ENCODE assay signal across 30 cellular contexts in the genomic region with DNA sequence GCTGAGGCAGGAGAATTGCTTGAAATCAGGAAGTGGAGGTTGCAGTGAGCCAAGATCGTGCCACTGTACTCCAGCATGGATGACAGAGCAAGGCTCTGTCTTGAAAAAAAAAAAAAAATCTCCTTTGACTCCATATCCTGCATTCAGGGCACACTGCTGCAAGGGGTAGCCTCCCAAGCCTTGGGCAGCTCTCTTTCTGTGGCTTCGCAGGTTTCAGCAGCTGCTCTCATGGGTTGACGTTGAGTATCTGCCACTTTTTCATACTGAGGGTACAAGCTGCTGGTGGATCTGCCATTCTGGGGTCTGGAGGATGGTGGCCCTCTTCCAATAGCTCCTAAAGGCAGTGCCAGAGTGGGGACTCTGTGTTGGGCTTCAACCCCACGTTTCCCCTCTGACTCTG.
"Had no signal": no experiment of that assay in that cellular context is flagged by ENCODE, and none has a peak within 500 bp of the region (broad histone marks: within the 10 kb centered on the region; RNA-seq: fewer than 3 reads in every experiment).

No MANE protein-coding gene starts in this region.

- H3K4me3 ChIP-seq: MG63, Peyer's patch, SJSA1 had no signal

- H3K4me1 ChIP-seq: Peyer's patch, SJSA1 had no signal

- H3K9me2 ChIP-seq: SK-N-SH had no signal

- H3K4me2 ChIP-seq: SK-N-SH had no signal

- H3K27ac ChIP-seq: Peyer's patch, SJSA1 had no signal

- H3K9me3 ChIP-seq: MG63, Peyer's patch, SK-N-SH had no signal

- DNase-seq: Kasumi-1, MG63, NCI-H1048, NCI-H1092 treated with DMSO at 0.1 percent for 48 hours, NCI-H1105 treated with DMSO at 0.1 percent for 48 hours, NCI-H1417, NCI-H1436, NCI-H146, NCI-H1694, NCI-H187, NCI-H1930, NCI-H2029 treated with DMSO at 0.1 percent for 48 hours, NCI-H2081 treated with DMSO at 0.1 percent for 48 hours, NCI-H2107, NCI-H2171, NCI-H226, NCI-H446 treated with DMSO at 0.1 percent for 48 hours, NCI-H510A, NCI-H524, NCI-H526, NCI-H69, NCI-H748 treated with DMSO at 0.1 percent for 48 hours, NCI-H82, Peyer's patch, Right ventricle myocardium superior, RPMI8226, SHP77 treated with DMSO at 0.1 percent for 48 hours, SK-N-SH, SW 1271 had no signal

- H3K9ac ChIP-seq: SK-N-SH had no signal

- H3K27me3 ChIP-seq: MG63, Peyer's patch, SJSA1 had no signal

- H3K36me3 ChIP-seq: MG63, Peyer's patch, SJSA1 had no signal
